Comparison of ENCODE assay signal across 32 cellular contexts in genomic region chr18:50744253-50744652, GRCh38.
DNase-seq lines count a peak whose midpoint lies in the region; ATAC-seq, FAIRE-seq and TF ChIP-seq lines count a peak whose summit lies in the region.
"Had no signal": no experiment of that assay in that cellular context is flagged by ENCODE, and none has a peak within 500 bp of the region (broad histone marks: within the 10 kb centered on the region; RNA-seq: fewer than 3 reads in every experiment).

No MANE protein-coding gene starts in this region.

- peak; percentile 56 for FAIRE-seq in D721Med (lab: Jason Lieb, UNC)
- FAIRE-seq: A204.1, A549 had no signal

- no peak overlapping the region for H3K27ac ChIP-seq in HEK293 (ENCODE audit: extremely low read depth, low read depth, low read length)
- H3K27ac ChIP-seq: 22Rv1, A549, BLaER1, C4-2B had no signal

- H3K9me3 Mint-ChIP-seq in activated naive CD4-positive, alpha-beta T cell treated with anti-CD3 and anti-CD28 coated beads, Interleukin-2, amount 50 U/mL, for 72 hours: no peaks in the 10 kb centered on the region
- H3K9me3 Mint-ChIP-seq: CD4-positive, alpha-beta T cell; CD8-positive, alpha-beta memory T cell; CD8-positive, alpha-beta T cell had no signal

- H3K27ac Mint-ChIP-seq in activated naive CD4-positive, alpha-beta T cell treated with anti-CD3 and anti-CD28 coated beads, Interleukin-2, amount 50 U/mL, for 72 hours: no peak overlapping the region
- H3K27ac Mint-ChIP-seq: B cell; CD14-positive monocyte; CD4-positive, alpha-beta T cell; CD4-positive, CD25-positive, alpha-beta regulatory T cell; CD8-positive, alpha-beta memory T cell; CD8-positive, alpha-beta T cell had no signal

- no peaks in the 10 kb centered on the region for H3K36me3 Mint-ChIP-seq in activated naive CD4-positive, alpha-beta T cell treated with anti-CD3 and anti-CD28 coated beads, Interleukin-2, amount 50 U/mL, for 72 hours
- H3K36me3 Mint-ChIP-seq: CD14-positive monocyte; CD4-positive, alpha-beta memory T cell; CD4-positive, CD25-positive, alpha-beta regulatory T cell; CD8-positive, alpha-beta memory T cell; CD8-positive, alpha-beta T cell had no signal

- no peaks in the 10 kb centered on the region for H3K36me3 ChIP-seq in HEK293 (ENCODE audit: control insufficient read depth in 2 of 2, insufficient read depth in 1 of 2, low read length in 2 of 2)
- H3K36me3 ChIP-seq: BE2C; BLaER1; BLaER1 treated with 17β-estradiol and CSF1 and Interleukin-3, amounts not matched to agents 10 nM and 100 nM had no signal

- no peak for TF ChIP-seq CTCF in D721Med (IDR thresholded peaks at IDR 0.05; ENCODE audit: insufficient read depth, missing control alignments)
- no peak for TF ChIP-seq CTCF in HEK293 (tag by site-specific recombination; IDR thresholded peaks at IDR 0.05)

- peaks cover 1% of the 10 kb centered on the region; the same call in 1 of the 2 replicates for H3K4me1 ChIP-seq in HEK293 (ENCODE audit: control insufficient read depth, insufficient read depth, low read length)
- H3K4me1 ChIP-seq: A549, BE2C, BLaER1, Caco-2 had no signal

- intact Hi-C loops in head of caudate nucleus (cut with DNase I): no loop called here

- no peak overlapping the region for H3K4me3 ChIP-seq in HEK293 (ENCODE audit: low read depth, low read length)
- H3K4me3 ChIP-seq: A549; BLaER1; BLaER1 treated with 17β-estradiol and CSF1 and Interleukin-3, amounts not matched to agents 10 nM and 100 nM had no signal

- no peak for ATAC-seq in activated naive CD4-positive, alpha-beta T cell treated with anti-CD3 and anti-CD28 coated beads, Interleukin-2, amount 50 U/mL, for 72 hours
- ATAC-seq: A549; CD8-positive, alpha-beta T cell had no signal

- CTCF ChIA-PET in HEK293 (lab: Yijun Ruan, JAX): no interaction called here

- no peak for DNase-seq in D721Med (ENCODE audit: insufficient read length, low spot score)
- DNase-seq in head of caudate nucleus: no peak
- no peak for DNase-seq in activated naive CD4-positive, alpha-beta T cell treated with anti-CD3 and anti-CD28 coated beads, Interleukin-2, amount 50 U/mL, for 72 hours (ENCODE audit: low spot score in 2 of 2)
- DNase-seq: 8988T; ACHN; AML-193; BE2C; C1 segment of cervical spinal cord; Caco-2; Calu3; CD4-positive, alpha-beta memory T cell; CD4-positive, alpha-beta T cell; CD4-positive, CD25-positive, alpha-beta regulatory T cell; CD8-positive, alpha-beta memory T cell; CD8-positive, alpha-beta T cell; COR-L47; DMS 273 treated with DMSO at 0.1 percent for 48 hours; DMS153; DMS53; DMS79; DMS79 treated with DMSO at 0.1 percent for 48 hours; DND-41; EL had no signal

- H3K9me3 ChIP-seq in HEK293 (ENCODE audit: control insufficient read depth, insufficient read depth, low read depth, low read length): no peaks in the 10 kb centered on the region
- H3K9me3 ChIP-seq: A549, BE2C, Caco-2 had no signal

- POLR2A ChIA-PET in HEK293 (lab: Yijun Ruan, JAX): no interaction called here

TF ChIP-seq in HEK293, 187 proteins besides CTCF, POLR2A, EP300 and RAD21:
- TF ChIP-seq ZNF416 (tag by site-specific recombination; IDR thresholded peaks at IDR 0.05) (no peak), ZNF211 (tag by site-specific recombination; IDR thresholded peaks at IDR 0.05; ENCODE audit: low read depth) (peak; percentile 95)
TF ChIP-seq in HEK293: peak in this region for 1.
